In genomic region chr1:207988326-207989005, GRCh38 we compare ENCODE assay signal across 17 cellular contexts.
"Had no signal": no experiment of that assay in that cellular context is flagged by ENCODE, and none has a peak within 500 bp of the region (broad histone marks: within the 10 kb centered on the region; RNA-seq: fewer than 3 reads in every experiment).

No MANE protein-coding gene starts in this region.

- H3K36me3 Mint-ChIP-seq: activated naive CD8-positive, alpha-beta T cell treated with anti-CD3 and anti-CD28 coated beads for 36 hours; immature natural killer cell; memory B cell; naive B cell; stimulated activated naive B cell treated with anti-CD40 and anti-IgM and Interleukin-4, amounts not matched to agents 10 μg/mL and 1 μg/mL and 100 μg/mL, for 72 hours; T-cell had no signal

- H3K27me3 ChIP-seq: pancreas, sigmoid colon had no signal

- H3K4me1 Mint-ChIP-seq: activated naive CD8-positive, alpha-beta T cell treated with anti-CD3 and anti-CD28 coated beads for 36 hours; immature natural killer cell; memory B cell; naive B cell; T-cell had no signal

- H3K4me3 ChIP-seq: cardiac muscle cell, pancreas, sigmoid colon, thoracic aorta had no signal

- H3K9me3 Mint-ChIP-seq: activated naive CD8-positive, alpha-beta T cell treated with anti-CD3 and anti-CD28 coated beads for 36 hours; effector memory CD8-positive, alpha-beta T cell; immature natural killer cell; memory B cell; T-cell had no signal

- FAIRE-seq: pancreas, urothelium cell line had no signal

- H3K27ac ChIP-seq: cardiac muscle cell, pancreas, sigmoid colon, thoracic aorta had no signal

- H3K27ac Mint-ChIP-seq: activated naive CD8-positive, alpha-beta T cell treated with anti-CD3 and anti-CD28 coated beads for 36 hours; effector memory CD8-positive, alpha-beta T cell; immature natural killer cell; memory B cell; stimulated activated naive B cell treated with anti-CD40 and anti-IgM and Interleukin-4, amounts not matched to agents 10 μg/mL and 1 μg/mL and 100 μg/mL, for 72 hours; T-cell had no signal

- H3K4me3 Mint-ChIP-seq: activated naive CD8-positive, alpha-beta T cell treated with anti-CD3 and anti-CD28 coated beads for 36 hours; effector memory CD8-positive, alpha-beta T cell; immature natural killer cell; memory B cell; naive B cell; stimulated activated naive B cell treated with anti-CD40 and anti-IgM and Interleukin-4, amounts not matched to agents 10 μg/mL and 1 μg/mL and 100 μg/mL, for 72 hours; T-cell had no signal

- H3K36me3 ChIP-seq: cardiac muscle cell, pancreas, sigmoid colon, thoracic aorta had no signal

- H3K4me1 ChIP-seq: pancreas, sigmoid colon had no signal

- ATAC-seq: effector memory CD8-positive, alpha-beta T cell; pancreas; stimulated activated naive B cell treated with anti-CD40 and anti-IgM and Interleukin-4, amounts not matched to agents 10 μg/mL and 1 μg/mL and 100 μg/mL, for 72 hours; T-cell had no signal

- H3K9me3 ChIP-seq: pancreas, sigmoid colon, thoracic aorta had no signal

- DNase-seq: activated CD4-positive, alpha-beta T cell treated with anti-CD3 and anti-CD28 coated beads for 1 hour; activated CD4-positive, alpha-beta T cell treated with anti-CD3 and anti-CD28 coated beads, Interleukin-2, amount 50 U/mL, for 4 hours; activated naive CD8-positive, alpha-beta T cell treated with anti-CD3 and anti-CD28 coated beads for 36 hours; activated T-cell treated with anti-CD3 and anti-CD28 coated beads for 4 hours; amniotic stem cell; effector memory CD8-positive, alpha-beta T cell; immature natural killer cell; naive B cell; pancreas; sigmoid colon; stimulated activated CD4-positive, alpha-beta T cell treated with anti-CD3 and anti-CD28 coated beads, Interleukin-4, amount 100 ng/mL, for 4 hours; stimulated activated naive B cell treated with anti-CD40 and anti-IgM and Interleukin-4, amounts not matched to agents 10 μg/mL and 1 μg/mL and 100 μg/mL, for 72 hours; T-cell had no signal
